16 cellular contexts compared by ENCODE assay signal in the genomic region with DNA sequence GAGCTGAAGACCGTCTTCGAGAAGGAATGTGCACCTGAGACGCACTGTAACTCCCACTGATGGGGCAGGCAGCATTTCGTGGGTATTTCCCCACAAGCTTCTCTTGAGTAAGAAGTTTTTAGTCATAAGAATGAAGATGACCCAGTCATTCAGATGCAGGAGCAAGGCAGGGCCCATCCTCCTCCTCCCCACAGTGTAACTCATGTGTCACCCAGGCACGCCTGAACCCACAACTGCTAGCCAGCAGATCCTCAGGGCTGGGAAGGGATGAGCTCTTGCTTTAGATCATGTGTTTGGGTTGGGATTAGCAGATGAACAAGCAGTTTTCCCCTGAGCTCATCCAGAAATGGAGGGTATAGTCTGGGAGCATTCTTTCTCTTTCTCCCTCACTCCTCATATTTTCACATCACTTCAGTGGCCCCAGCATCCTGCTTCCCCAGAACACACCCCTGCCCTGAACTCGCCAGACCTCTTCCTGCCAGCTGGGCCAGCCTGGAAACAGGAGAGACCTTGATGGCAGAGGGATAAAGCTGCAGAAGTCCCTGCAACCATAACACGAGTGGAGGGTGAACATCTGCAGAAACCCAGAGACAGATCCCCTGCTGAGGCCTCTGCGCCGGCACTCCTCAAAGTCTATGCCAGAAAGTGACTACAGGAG.
DNase-seq lines count a peak whose midpoint lies in the region; ATAC-seq, FAIRE-seq and TF ChIP-seq lines count a peak whose summit lies in the region.
"Had no signal": no experiment of that assay in that cellular context is flagged by ENCODE, and none has a peak within 500 bp of the region (broad histone marks: within the 10 kb centered on the region; RNA-seq: fewer than 3 reads in every experiment).

No MANE protein-coding gene starts in this region.

- no peak overlapping the region for H3K4ac ChIP-seq in mesenchymal stem cell (ENCODE audit: low read depth in 1 of 2, low read length in 2 of 2)

- H3K79me1 ChIP-seq in mesenchymal stem cell (replicated peaks; ENCODE audit: low read length, poor library complexity, severe bottlenecking) = no peaks in the 10 kb centered on the region

- H3K27ac ChIP-seq in astrocyte (ENCODE audit: low read depth, low read length) (no peak overlapping the region), mesenchymal stem cell (ENCODE audit: low read length, poor library complexity, severe bottlenecking) (no peak overlapping the region)
- H3K27ac ChIP-seq: SJSA1 had no signal

- no peaks in the 10 kb centered on the region; the same call in 1 of the 2 replicates for H3K9me3 Mint-ChIP-seq in HFFc6
- H3K9me3 Mint-ChIP-seq in astrocyte (ENCODE audit: unreplicated experiment) = peaks cover 17% of the 10 kb centered on the region

- peak; percentile 60 for FAIRE-seq in astrocyte (lab: Jason Lieb, UNC)
- FAIRE-seq: endothelial cell of umbilical vein, urothelium cell line had no signal

- H3K9me3 ChIP-seq in astrocyte (ENCODE audit: insufficient read depth, low read depth, low read length) (peaks cover 6% of the 10 kb centered on the region), mesenchymal stem cell (ENCODE audit: control insufficient read depth, low read length) (peaks cover 8% of the 10 kb centered on the region)

- no peaks in the 10 kb centered on the region for H3K27me3 ChIP-seq in astrocyte (ENCODE audit: insufficient read depth, low read length)
- peaks cover 0 to 7% of the 10 kb centered on the region in 2 experiments for H3K27me3 ChIP-seq in mesenchymal stem cell (ENCODE audit: control insufficient read depth in 1 of 2, insufficient read depth in 1 of 2, low read length in 2 of 2)
- H3K27me3 ChIP-seq: SJSA1 had no signal

- no peaks in the 10 kb centered on the region for H3K79me2 ChIP-seq in astrocyte (ENCODE audit: insufficient read depth, low read length)

- no peak overlapping the region for H3K4me3 ChIP-seq in astrocyte (ENCODE audit: insufficient read depth, low read depth, low read length)
- H3K4me3 ChIP-seq in mesenchymal stem cell (ENCODE audit: insufficient read depth in 1 of 2, low read depth in 1 of 2, low read length in 2 of 2) = no peak overlapping the region
- H3K4me3 ChIP-seq: SJSA1 had no signal

- H2BK15ac ChIP-seq in mesenchymal stem cell (ENCODE audit: low read depth, poor library complexity, severe bottlenecking) = peak overlapping the region; percentile 4

- no peak overlapping the region for H4K91ac ChIP-seq in mesenchymal stem cell (ENCODE audit: low read length)

- H2BK120ac ChIP-seq in mesenchymal stem cell (ENCODE audit: low read depth, low read length) = no peak overlapping the region

- TF ChIP-seq CTCF in HFFc6 (IDR thresholded peaks at IDR 0.05) (no peak), astrocyte (IDR thresholded peaks at IDR 0.05; ENCODE audit: insufficient read depth, low read depth, low read length) (no peak)

- H3K9ac ChIP-seq in astrocyte (ENCODE audit: low read length) (no peak overlapping the region), mesenchymal stem cell (ENCODE audit: low read length) (peak overlapping the region; percentile 72)

- ATAC-seq in HG02642 (IDR thresholded peaks at IDR 0.05; ENCODE audit: poor library complexity, unreplicated experiment) (no peak), GM18867 (IDR thresholded peaks at IDR 0.05; ENCODE audit: unreplicated experiment) (no peak), HG02588 (IDR thresholded peaks at IDR 0.05; ENCODE audit: unreplicated experiment) (no peak)

- no peak overlapping the region for H2AK5ac ChIP-seq in mesenchymal stem cell (ENCODE audit: low read length, severe bottlenecking)

- peak overlapping the region; percentile 98 for H3K27ac Mint-ChIP-seq in HFFc6
- peak overlapping the region; percentile 75 for H3K27ac Mint-ChIP-seq in astrocyte (ENCODE audit: unreplicated experiment)

- no peak overlapping the region for H2AFZ ChIP-seq in astrocyte (ENCODE audit: low read depth, low read length)
- no peak overlapping the region for H2AFZ ChIP-seq in mesenchymal stem cell (ENCODE audit: low read depth, low read length)

- H3K27me3 Mint-ChIP-seq in HFFc6 (ENCODE audit: insufficient read depth) (peaks cover 4% of the 10 kb centered on the region), astrocyte (ENCODE audit: low read depth, unreplicated experiment) (peaks cover 6% of the 10 kb centered on the region)

- peak; percentile 95 for DNase-seq in AG08395 (ENCODE audit: low spot score)
- DNase-seq in HFFc6 = peak; percentile 98
- DNase-seq in astrocyte (ENCODE audit: low read depth) = peak; percentile 58
- DNase-seq in mesenchymal stem cell = peak; percentile 92
- no peak for DNase-seq in NCI-H1930 (lab: John Stamatoyannopoulos, UW)
- DNase-seq: activated naive CD4-positive, alpha-beta T cell; C1 segment of cervical spinal cord; GF-D8; KBM-7; NCI-H2029 treated with DMSO at 0.1 percent for 48 hours had no signal

- H3K18ac ChIP-seq in mesenchymal stem cell (ENCODE audit: low read depth in 1 of 2, low read length in 2 of 2) = no peak overlapping the region

- H3K4me1 Mint-ChIP-seq in HFFc6 (ENCODE audit: low read depth) (peaks cover 39% of the 10 kb centered on the region), astrocyte (ENCODE audit: low read depth, unreplicated experiment) (peaks cover 14% of the 10 kb centered on the region)

- H3K4me3 Mint-ChIP-seq in HFFc6 (peak overlapping the region; percentile 58), astrocyte (ENCODE audit: unreplicated experiment) (no peak overlapping the region)

- no peaks in the 10 kb centered on the region for H4K20me1 ChIP-seq in astrocyte (ENCODE audit: insufficient read depth, low read length)

- peak overlapping the region; percentile 12 for H4K8ac ChIP-seq in mesenchymal stem cell (ENCODE audit: low read length)

- no peak overlapping the region for H2BK5ac ChIP-seq in mesenchymal stem cell (ENCODE audit: low read depth, low read length, poor library complexity, severe bottlenecking)

- H3K36me3 Mint-ChIP-seq in HFFc6 (ENCODE audit: low read depth) = peaks cover 9% of the 10 kb centered on the region; the same call in 1 of the 2 replicates
- H3K36me3 Mint-ChIP-seq in astrocyte (ENCODE audit: low read depth, unreplicated experiment) = peaks cover 4% of the 10 kb centered on the region

- no peak overlapping the region for H2BK12ac ChIP-seq in mesenchymal stem cell (ENCODE audit: low read length in 2 of 2)

- H3K4me1 ChIP-seq in astrocyte (ENCODE audit: insufficient read depth, low read length) = no peaks in the 10 kb centered on the region
- no peaks in the 10 kb centered on the region for H3K4me1 ChIP-seq in mesenchymal stem cell (ENCODE audit: control insufficient read depth, insufficient read depth, low read depth, low read length)
- H3K4me1 ChIP-seq: SJSA1 had no signal

- no peak overlapping the region for H3K14ac ChIP-seq in mesenchymal stem cell (ENCODE audit: low read length in 2 of 2)

- 85% methylated on average over 7 of the region's 9 CpGs for WGBS in mesenchymal stem cell

- H3K36me3 ChIP-seq in astrocyte (ENCODE audit: insufficient read depth, low read length) = no peaks in the 10 kb centered on the region
- no peaks in the 10 kb centered on the region for H3K36me3 ChIP-seq in mesenchymal stem cell (ENCODE audit: control insufficient read depth in 1 of 2, insufficient read depth in 2 of 2, low read depth in 1 of 2, low read length in 2 of 2)
- H3K36me3 ChIP-seq: SJSA1 had no signal

- H3K23ac ChIP-seq in mesenchymal stem cell (ENCODE audit: low read length in 2 of 2) = no peak overlapping the region

- H3K4me2 ChIP-seq in astrocyte (ENCODE audit: low read length) (no peak overlapping the region), mesenchymal stem cell (ENCODE audit: low read length, poor library complexity, severe bottlenecking) (no peak overlapping the region)

Comparison
In these comparisons a context has a peak if more than half of its experiments do, and no peak if none do; other contexts are left out.
1. DNase-seq: peak in AG08395 (single experiment), HFFc6 (single experiment), astrocyte (single experiment) and mesenchymal stem cell (single experiment); none in NCI-H1930 (0 of 2).